Comparison of ENCODE assay signal across 23 cellular contexts in the genomic region with DNA sequence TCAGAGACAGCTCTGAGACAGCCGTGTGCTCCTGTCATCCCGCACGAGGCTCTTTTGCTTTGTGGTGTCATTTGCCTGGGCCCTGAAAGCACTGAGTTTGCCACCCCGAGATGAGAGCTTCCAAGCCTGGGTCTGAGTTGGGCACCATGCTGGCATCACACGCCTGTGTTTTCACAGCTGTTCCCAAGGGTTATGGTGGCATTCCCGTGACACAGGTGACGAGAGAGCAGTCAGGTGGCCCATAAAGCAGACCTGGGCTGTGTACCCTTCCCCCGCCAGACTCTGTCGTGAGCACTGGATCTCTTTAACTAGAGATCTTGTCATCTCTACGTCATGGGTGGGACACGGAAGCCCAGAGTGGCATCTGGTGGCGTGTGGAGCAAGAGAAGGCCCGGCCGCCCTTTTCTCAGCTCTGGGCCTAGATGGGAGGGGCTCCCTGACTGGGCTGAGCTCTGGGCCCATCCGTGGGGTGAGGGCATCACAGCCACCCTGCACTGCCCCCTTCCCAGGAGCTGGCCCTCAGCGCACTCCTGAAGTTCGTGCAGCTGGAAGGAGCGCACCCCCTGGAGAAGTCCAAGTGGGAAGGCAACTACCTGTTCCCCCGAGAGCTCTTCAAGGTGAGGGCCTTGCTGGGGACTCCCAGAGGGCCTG. TPM values are rescaled to one million over a fixed set of nuclear protein-coding genes. Genes with fewer than 3 reads are reported as not detected.
DNase-seq lines count a peak whose midpoint lies in the region; ATAC-seq and TF ChIP-seq lines count a peak whose summit lies in the region.
"Had no signal": no experiment of that assay in that cellular context is flagged by ENCODE, and none has a peak within 500 bp of the region (broad histone marks: within the 10 kb centered on the region; RNA-seq: fewer than 3 reads in every experiment).

No MANE protein-coding gene starts in this region.

- H3K9me3 ChIP-seq in DND-41 (ENCODE audit: insufficient read depth, low read length, severe bottlenecking) = peaks cover 3% of the 10 kb centered on the region
- peaks cover 2% of the 10 kb centered on the region for H3K9me3 ChIP-seq in trophoblast cell (ENCODE audit: insufficient read depth, low read depth, low read length)
- H3K9me3 ChIP-seq: SJCRH30 had no signal

- no peak overlapping the region for H3K4ac ChIP-seq in trophoblast cell (ENCODE audit: low read depth, low read length)

- H3K4me3 Mint-ChIP-seq in effector memory CD8-positive, alpha-beta T cell = peak overlapping the region in 1 of 2 donors; percentile 97
- no peak overlapping the region for H3K4me3 Mint-ChIP-seq in WTC11
- H3K4me3 Mint-ChIP-seq: dendritic cell treated with granulocyte-macrophage colony-stimulating factor and Interleukin-4, amounts not matched to agents 40 ng/mL and 50 ng/mL, for 4 days had no signal

- no peak overlapping the region for H2AFZ ChIP-seq in DND-41 (ENCODE audit: low read depth, low read length)
- no peak overlapping the region for H2AFZ ChIP-seq in trophoblast cell (ENCODE audit: insufficient read depth, low read length, poor library complexity)
- H2AFZ ChIP-seq: hepatocyte had no signal

- H3K4me3 ChIP-seq in DND-41 (ENCODE audit: low read depth in 1 of 2, low read length in 2 of 2) = peak overlapping the region in 1 of 2 experiments; percentile 12; a peak in 1 of 4 replicates
- no peak overlapping the region for H3K4me3 ChIP-seq in trophoblast cell (ENCODE audit: low read depth, low read length)
- H3K4me3 ChIP-seq: hepatocyte, SJCRH30 had no signal

- no peaks in the 10 kb centered on the region for H3K27me3 ChIP-seq in DND-41 (ENCODE audit: insufficient read depth, low read length, poor library complexity)
- no peaks in the 10 kb centered on the region for H3K27me3 ChIP-seq in trophoblast cell (ENCODE audit: insufficient read depth, low read length)
- H3K27me3 ChIP-seq: brain microvascular endothelial cell, hepatocyte, SJCRH30 had no signal

- no peak overlapping the region for H3K14ac ChIP-seq in trophoblast cell (ENCODE audit: low read length)

- H2BK12ac ChIP-seq in trophoblast cell (ENCODE audit: low read length) = no peak overlapping the region

- TF ChIP-seq CTCF in DND-41 (IDR thresholded peaks at IDR 0.05; ENCODE audit: borderline replicate concordance, extremely low read depth, low read length, poor library complexity, severe bottlenecking) (no peak), WTC11 (IDR thresholded peaks at IDR 0.05) (no peak)

- H3K4me1 Mint-ChIP-seq in effector memory CD8-positive, alpha-beta T cell (ENCODE audit: low read depth in 2 of 2) = peaks cover 20 to 22% of the 10 kb centered on the region in 2 donors
- H3K4me1 Mint-ChIP-seq in WTC11 = peaks cover 10% of the 10 kb centered on the region

- H3K9ac ChIP-seq in DND-41 (ENCODE audit: low read depth, low read length) = no peak overlapping the region
- no peak overlapping the region for H3K9ac ChIP-seq in trophoblast cell (ENCODE audit: low read length)

- H2AK5ac ChIP-seq in trophoblast cell (ENCODE audit: low read length) = no peak overlapping the region

- H3K4me2 ChIP-seq in DND-41 (ENCODE audit: insufficient read depth, low read length) = peak overlapping the region; percentile 36; the same call in 1 of the 2 replicates
- H3K4me2 ChIP-seq in trophoblast cell (ENCODE audit: low read length) = no peak overlapping the region
- H3K4me2 ChIP-seq: hepatocyte had no signal

- peaks cover 2% of the 10 kb centered on the region for H3K79me1 ChIP-seq in trophoblast cell (ENCODE audit: low read length)

- peaks cover 44% of the 10 kb centered on the region for H4K20me1 ChIP-seq in DND-41 (ENCODE audit: insufficient read depth, low read length)

- peak overlapping the region; percentile 82 to 99 for H3K27ac Mint-ChIP-seq in effector memory CD8-positive, alpha-beta T cell
- H3K27ac Mint-ChIP-seq in WTC11 = no peak overlapping the region
- H3K27ac Mint-ChIP-seq: dendritic cell treated with granulocyte-macrophage colony-stimulating factor and Interleukin-4, amounts not matched to agents 40 ng/mL and 50 ng/mL, for 4 days had no signal

- H3K36me3 Mint-ChIP-seq in effector memory CD8-positive, alpha-beta T cell (ENCODE audit: insufficient read depth) = peaks cover 44% of the 10 kb centered on the region
- H3K36me3 Mint-ChIP-seq in WTC11 = peaks cover 7% of the 10 kb centered on the region

- DNase-seq in activated effector memory CD4-positive, alpha-beta T cell treated with anti-CD3 and anti-CD28 coated beads, Interleukin-2, amount 50 U/mL, for 16 hours = peak; percentile 51
- no peak for DNase-seq in activated effector memory CD4-positive, alpha-beta T cell treated with Interleukin-2 at 50 U/mL for 16 hours
- DNase-seq in DND-41 = no peak
- no peak for DNase-seq in effector memory CD8-positive, alpha-beta T cell
- no peak for DNase-seq in trophoblast cell
- DNase-seq in DMS79 treated with DMSO at 0.1 percent for 48 hours (lab: John Stamatoyannopoulos, UW) = no peak
- no peak for DNase-seq in WTC11 (ENCODE audit: low spot score)
- DNase-seq: activated CD8-positive, alpha-beta memory T cell treated with anti-CD3 and anti-CD28 coated beads, Interleukin-2, amount 10 ng/mL, durations not matched to agents 7 days and 5 days; brain microvascular endothelial cell; CD4-positive, alpha-beta memory T cell; foreskin fibroblast; mesendoderm; naive thymus-derived CD4-positive, alpha-beta T cell; NCI-H1436; NCI-H774; SJCRH30; T1000 had no signal

- ATAC-seq in DND-41 (ENCODE audit: insufficient read depth, low read depth) (no peak), WTC11 (no peak), HG03025 (IDR thresholded peaks at IDR 0.05; ENCODE audit: low FRiP score, unreplicated experiment) (no peak)
- no peak for ATAC-seq in effector memory CD8-positive, alpha-beta T cell (replicated peaks)
- ATAC-seq: activated CD4-positive, CD25-positive, alpha-beta regulatory T cell treated with anti-CD3 and anti-CD28 coated beads, Interleukin-2, amount 50 U/mL, for 24 hours; activated CD8-positive, alpha-beta memory T cell treated with anti-CD3 and anti-CD28 coated beads, Interleukin-2, amount 10 ng/mL, durations not matched to agents 7 days and 5 days; HCT116; HepG2; naive thymus-derived CD4-positive, alpha-beta T cell had no signal

- H3K27me3 Mint-ChIP-seq in effector memory CD8-positive, alpha-beta T cell = no peaks in the 10 kb centered on the region
- H3K27me3 Mint-ChIP-seq in WTC11 (ENCODE audit: low read depth) = no peaks in the 10 kb centered on the region
- H3K27me3 Mint-ChIP-seq: activated CD8-positive, alpha-beta memory T cell treated with anti-CD3 and anti-CD28 coated beads, Interleukin-2, amount 10 ng/mL, durations not matched to agents 7 days and 5 days; dendritic cell treated with granulocyte-macrophage colony-stimulating factor and Interleukin-4, amounts not matched to agents 40 ng/mL and 50 ng/mL, for 4 days had no signal

- H3K36me3 ChIP-seq in DND-41 (ENCODE audit: insufficient read depth, low read length) (peaks cover 59% of the 10 kb centered on the region), trophoblast cell (ENCODE audit: control insufficient read depth in 1 of 2, insufficient read depth in 2 of 2, low read length in 2 of 2) (peaks cover 38 to 41% of the 10 kb centered on the region in 2 experiments)

- no peak overlapping the region for H2BK5ac ChIP-seq in trophoblast cell (ENCODE audit: low read depth, low read length, poor library complexity)

- H3K79me2 ChIP-seq in DND-41 (ENCODE audit: insufficient read depth, low read length) (peaks cover 64% of the 10 kb centered on the region), trophoblast cell (ENCODE audit: control insufficient read depth, insufficient read depth, low read length, poor library complexity) (peaks cover 6% of the 10 kb centered on the region)

- no peak overlapping the region for H3K27ac ChIP-seq in DND-41 (ENCODE audit: low read length)
- no peak overlapping the region for H3K27ac ChIP-seq in trophoblast cell (ENCODE audit: low read depth, low read length)
- H3K27ac ChIP-seq: brain microvascular endothelial cell, hepatocyte, SJCRH30 had no signal

- H2BK120ac ChIP-seq in trophoblast cell (ENCODE audit: insufficient read depth, low read length, poor library complexity) = no peak overlapping the region

- H4K91ac ChIP-seq in trophoblast cell (ENCODE audit: low read depth, low read length) = no peak overlapping the region

- POLR2A ChIA-PET in WTC11 (lab: Charles Lee) = no interaction called here

- no peak overlapping the region for H4K8ac ChIP-seq in trophoblast cell (ENCODE audit: low read depth, low read length)

- H3K18ac ChIP-seq in trophoblast cell (ENCODE audit: low read length) = peak overlapping the region; percentile 5

- no CpG with 5 or more reads among the region's 19 CpGs for WGBS in trophoblast cell (ENCODE audit: extremely low coverage, insufficient coverage, insufficient read length)

- H3K23ac ChIP-seq in trophoblast cell (ENCODE audit: low read length) = no peak overlapping the region

- CTCF ChIA-PET in WTC11 (lab: Charles Lee) = no interaction called here

- H3K9me3 Mint-ChIP-seq in effector memory CD8-positive, alpha-beta T cell = no peaks in the 10 kb centered on the region
- no peaks in the 10 kb centered on the region for H3K9me3 Mint-ChIP-seq in WTC11
- H3K9me3 Mint-ChIP-seq: dendritic cell treated with granulocyte-macrophage colony-stimulating factor and Interleukin-4, amounts not matched to agents 40 ng/mL and 50 ng/mL, for 4 days had no signal

- H3K4me1 ChIP-seq in DND-41 (ENCODE audit: insufficient read depth, low read length) (peaks cover 40% of the 10 kb centered on the region), trophoblast cell (ENCODE audit: control insufficient read depth in 1 of 2, insufficient read depth in 2 of 2, low read length in 2 of 2) (peaks cover 10 to 16% of the 10 kb centered on the region in 2 experiments)
- H3K4me1 ChIP-seq: SJCRH30 had no signal

- H4K12ac ChIP-seq in trophoblast cell (ENCODE audit: low read depth, low read length) = no peak overlapping the region

TF ChIP-seq in WTC11, 78 proteins besides CTCF, POLR2A, EP300 and RAD21 (continues in another document):
- TF ChIP-seq, protein P1, sequence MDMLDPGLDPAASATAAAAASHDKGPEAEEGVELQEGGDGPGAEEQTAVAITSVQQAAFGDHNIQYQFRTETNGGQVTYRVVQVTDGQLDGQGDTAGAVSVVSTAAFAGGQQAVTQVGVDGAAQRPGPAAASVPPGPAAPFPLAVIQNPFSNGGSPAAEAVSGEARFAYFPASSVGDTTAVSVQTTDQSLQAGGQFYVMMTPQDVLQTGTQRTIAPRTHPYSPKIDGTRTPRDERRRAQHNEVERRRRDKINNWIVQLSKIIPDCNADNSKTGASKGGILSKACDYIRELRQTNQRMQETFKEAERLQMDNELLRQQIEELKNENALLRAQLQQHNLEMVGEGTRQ (CRISPR knock-in tag; IDR thresholded peaks at IDR 0.05) = no peak

RNA-seq across cellular contexts. Expression of gene NOC4L, which starts 2.6 kb away (rescaled TPM):
- 22.0 and 22.3 TPM in 2 replicates for polyA plus RNA-seq in trophoblast cell (2013)
- 38.0 to 41.4 TPM (median 39.6 TPM) in 3 replicates for total RNA-seq in WTC11 (2021)

RNA-seq across cellular contexts. Expression of gene DDX51, which starts 2.8 kb away (rescaled TPM):
- polyA plus RNA-seq in trophoblast cell (2013) = 6.5 and 6.9 TPM in 2 replicates
- 32.7 to 34.2 TPM (median 33.3 TPM) in 3 replicates for total RNA-seq in WTC11 (2021)
